ENCODE assay signal across 8 cellular contexts in genomic region chr21:32569261-32570230, GRCh38. TPM values are rescaled to one million over a fixed set of nuclear protein-coding genes. Genes with fewer than 3 reads are reported as not detected.
DNase-seq lines count a peak whose midpoint lies in the region; TF ChIP-seq lines count a peak whose summit lies in the region.

No MANE protein-coding gene starts in this region.

- peaks cover 6% of the 10 kb centered on the region for H3K9me3 Mint-ChIP-seq in activated naive CD4-positive, alpha-beta T cell treated with anti-CD3 and anti-CD28 coated beads for 36 hours

- peaks cover 12% of the 10 kb centered on the region for H3K4me1 Mint-ChIP-seq in activated naive CD4-positive, alpha-beta T cell treated with anti-CD3 and anti-CD28 coated beads for 36 hours (ENCODE audit: low read depth)

- H4K20me1 ChIP-seq in MM.1S (ENCODE audit: insufficient read depth, low read length): no peaks in the 10 kb centered on the region

- H3K36me3 ChIP-seq in H7 (replicated peaks; ENCODE audit: control insufficient read depth, insufficient read depth, low read length) (no peaks in the 10 kb centered on the region; the same call in 1 of the 2 replicates), MM.1S (replicated peaks; ENCODE audit: insufficient read depth, low read length) (no peaks in the 10 kb centered on the region), SJSA1 (no peaks in the 10 kb centered on the region), neutrophil (no peaks in the 10 kb centered on the region)

- H3K9me3 ChIP-seq in MM.1S (replicated peaks; ENCODE audit: insufficient read depth, low read length) (no peaks in the 10 kb centered on the region), SJSA1 (replicated peaks) (no peaks in the 10 kb centered on the region), neutrophil (no peaks in the 10 kb centered on the region)

- no peaks in the 10 kb centered on the region for H3K79me2 ChIP-seq in MM.1S (ENCODE audit: low read length)

- peak overlapping the region; percentile 38; the same call in 1 of the 2 replicates for H3K27ac ChIP-seq in MM.1S (ENCODE audit: low read length)
- peak overlapping the region; percentile 24; the same call in 1 of the 2 replicates for H3K27ac ChIP-seq in SJSA1
- no peak overlapping the region for H3K27ac ChIP-seq in neutrophil

- no peaks in the 10 kb centered on the region for H3K9me2 ChIP-seq in MM.1S (replicated peaks; ENCODE audit: insufficient read depth, low read length)

- H3K9ac ChIP-seq in MM.1S (ENCODE audit: low read length): peak overlapping the region; percentile 41; the same call in 1 of the 2 replicates

- peak overlapping the region; percentile 70 for H3K4me3 Mint-ChIP-seq in activated naive CD4-positive, alpha-beta T cell treated with anti-CD3 and anti-CD28 coated beads for 36 hours

- peak; percentile 93 for TF ChIP-seq CTCF in MM.1S (IDR thresholded peaks at IDR 0.05; ENCODE audit: low read length)
- no peak for TF ChIP-seq CTCF in neutrophil (IDR thresholded peaks at IDR 0.05)

- H3F3A ChIP-seq in MM.1S (ENCODE audit: insufficient read depth, low read length): peaks cover 9% of the 10 kb centered on the region

- H3K4me1 ChIP-seq in MM.1S (ENCODE audit: low read length) (no peaks in the 10 kb centered on the region; the same call in 1 of the 2 replicates), SJSA1 (replicated peaks) (peaks cover 8% of the 10 kb centered on the region), neutrophil (ENCODE audit: control insufficient read depth in 1 of 2, insufficient read depth in 1 of 2, low read depth in 1 of 2, low read length in 1 of 2) (peaks cover 11 to 12% of the 10 kb centered on the region in 2 experiments)

- peaks cover 2% of the 10 kb centered on the region for H3K36me3 Mint-ChIP-seq in activated naive CD4-positive, alpha-beta T cell treated with anti-CD3 and anti-CD28 coated beads for 36 hours (ENCODE audit: low read depth)

- H3K27me3 ChIP-seq in H7 (ENCODE audit: control insufficient read depth, insufficient read depth, low read length) (no peaks in the 10 kb centered on the region; the same call in 1 of the 2 replicates), MM.1S (replicated peaks; ENCODE audit: insufficient read depth, low read length) (no peaks in the 10 kb centered on the region), SJSA1 (replicated peaks) (no peaks in the 10 kb centered on the region), neutrophil (peaks cover 28% of the 10 kb centered on the region)

- H3K4me2 ChIP-seq in MM.1S (ENCODE audit: low read depth, low read length): peak overlapping the region; percentile 86

- intact Hi-C loops in activated naive CD4-positive, alpha-beta T cell treated with anti-CD3 and anti-CD28 coated beads for 36 hours (cut with micrococcal nuclease): loop anchor here (1.0 to 5.0 kb wide), 5 partner anchors 32 to 290 kb away; partner anchors contain the start of gene MIS18A

- peak overlapping the region; percentile 98 for H2AFZ ChIP-seq in MM.1S (ENCODE audit: low read length)

- CTCF ChIA-PET in activated naive CD4-positive, alpha-beta T cell treated with anti-CD3 and anti-CD28 coated beads for 36 hours (lab: Charles Lee): interaction anchor here (0.6 to 3.8 kb wide), 23 partner anchors 9 to 252 kb away, joined by 3 to 31 read pairs (median 3); no protein-coding TSS in a partner anchor

- H3K27me3 Mint-ChIP-seq in activated naive CD4-positive, alpha-beta T cell treated with anti-CD3 and anti-CD28 coated beads for 36 hours (ENCODE audit: low read depth): no peaks in the 10 kb centered on the region

- H3K27ac Mint-ChIP-seq in activated naive CD4-positive, alpha-beta T cell treated with anti-CD3 and anti-CD28 coated beads for 36 hours: no peak overlapping the region

- DNase-seq in Daoy (ENCODE audit: low read depth) (peak; percentile 86), H7 (peak; percentile 89), MM.1S (peak; percentile 89), SJSA1 (ENCODE audit: low read depth in 1 of 2, low spot score in 2 of 2) (peak; percentile 77 to 78), globus pallidus (ENCODE audit: low spot score) (peak; percentile 73), stromal cell of bone marrow (ENCODE audit: low read depth) (peak; percentile 58)
- peak; percentile 88 for DNase-seq in activated naive CD4-positive, alpha-beta T cell treated with anti-CD3 and anti-CD28 coated beads for 36 hours

- H3K4me3 ChIP-seq in H7 (ENCODE audit: insufficient read depth, low read depth, low read length) (peak overlapping the region; percentile 60), MM.1S (ENCODE audit: low read length) (peak overlapping the region; percentile 73), SJSA1 (peak overlapping the region; percentile 45), neutrophil (ENCODE audit: low read depth in 1 of 2, low read length in 1 of 2) (peak overlapping the region; percentile 22 to 39)

RNA-seq across cellular contexts. Expression of gene TCP10L, which starts 15.8 kb away (rescaled TPM):
- 2.9 TPM in 1 of 2 replicates, not detected in the other for total RNA-seq in Daoy (2014; rRNA removed; shearing (Covaris generic))
- 3.1 TPM in 1 of 2 replicates, not detected in the other for total RNA-seq in H7 (2014; rRNA removed; shearing (Covaris generic))
- total RNA-seq in SJSA1 (2014; rRNA removed; shearing (Covaris generic)): not detected in 2 replicates
- total RNA-seq in activated naive CD4-positive, alpha-beta T cell treated with anti-CD3 and anti-CD28 coated beads for 36 hours: under 1 TPM; 0.30 to 0.50 TPM

RNA-seq across cellular contexts. Expression of gene CFAP298, which starts 42.6 kb away (rescaled TPM):
- total RNA-seq in Daoy (2014; rRNA removed; shearing (Covaris generic)): 90.3 and 113 TPM in 2 replicates
- total RNA-seq in H7 (2014; rRNA removed; shearing (Covaris generic)): 63.7 and 119 TPM in 2 replicates
- 30.3 and 63.1 TPM in 2 replicates for total RNA-seq in SJSA1 (2014; rRNA removed; shearing (Covaris generic))
- total RNA-seq in activated naive CD4-positive, alpha-beta T cell treated with anti-CD3 and anti-CD28 coated beads for 36 hours: 10 to 100 TPM; 33.3 to 35.6 TPM
